ENCODE assay signal across 18 cellular contexts in genomic region chrX:41142130-41142529, GRCh38.
"Had no signal": no experiment of that assay in that cellular context is flagged by ENCODE, and none has a peak within 500 bp of the region (broad histone marks: within the 10 kb centered on the region; RNA-seq: fewer than 3 reads in every experiment).

No MANE protein-coding gene starts in this region.

- H3K36me3 ChIP-seq: colonic mucosa had no signal

- H3K27ac Mint-ChIP-seq: activated T-helper 17 cell treated with anti-CD3 and anti-CD28 coated beads, Interleukin-2, amount 50 U/mL, for 72 hours; stimulated activated memory B cell treated with anti-CD40 and anti-IgM and Interleukin-4, amounts not matched to agents 10 μg/mL and 1 μg/mL and 100 μg/mL, for 72 hours; type B pancreatic cell had no signal

- DNase-seq: activated CD4-positive, alpha-beta T cell treated with anti-CD3 and anti-CD28 coated beads for 48 hours; activated CD4-positive, CD25-positive, alpha-beta regulatory T cell; activated CD8-positive, alpha-beta T cell treated with anti-CD3 and anti-CD28 coated beads for 36 hours; activated naive CD4-positive, alpha-beta T cell; activated T-cell treated with anti-CD3 and anti-CD28 coated beads, Interleukin-2, amount 50 U/mL, for 1 hour; aorta; colonic mucosa; gastrocnemius medialis; head of caudate nucleus; natural killer cell; stimulated activated CD4-positive, alpha-beta T cell treated with anti-CD3 and anti-CD28 coated beads, Interleukin-4, amount 100 ng/mL, for 4 hours; testis had no signal

- H3K4me1 ChIP-seq: colonic mucosa, gastrocnemius medialis, testis had no signal

- H3K4me1 Mint-ChIP-seq: central memory CD8-positive, alpha-beta T cell; natural killer cell; stimulated activated memory B cell treated with anti-CD40 and anti-IgM and Interleukin-4, amounts not matched to agents 10 μg/mL and 1 μg/mL and 100 μg/mL, for 72 hours had no signal

- H3K36me3 Mint-ChIP-seq: natural killer cell had no signal

- H3K4me3 ChIP-seq: colonic mucosa, gastrocnemius medialis, testis had no signal

- H3K27me3 ChIP-seq: colonic mucosa, gastrocnemius medialis, testis had no signal

- H3K9me3 ChIP-seq: colonic mucosa, gastrocnemius medialis, testis had no signal

- H3K4me3 Mint-ChIP-seq: activated CD8-positive, alpha-beta T cell treated with anti-CD3 and anti-CD28 coated beads for 36 hours; activated T-helper 17 cell treated with anti-CD3 and anti-CD28 coated beads, Interleukin-2, amount 50 U/mL, for 72 hours; central memory CD8-positive, alpha-beta T cell; natural killer cell; stimulated activated memory B cell treated with anti-CD40 and anti-IgM and Interleukin-4, amounts not matched to agents 10 μg/mL and 1 μg/mL and 100 μg/mL, for 72 hours; T-helper 2 cell treated with Interferon-gamma antibody and Interleukin-4, amounts not matched to agents 5 μg/mL and 100 μg/mL, for 36 hours; type B pancreatic cell had no signal

- H3K9me3 Mint-ChIP-seq: activated CD8-positive, alpha-beta T cell treated with anti-CD3 and anti-CD28 coated beads for 36 hours; activated T-helper 17 cell treated with anti-CD3 and anti-CD28 coated beads, Interleukin-2, amount 50 U/mL, for 72 hours; central memory CD8-positive, alpha-beta T cell; natural killer cell; stimulated activated memory B cell treated with anti-CD40 and anti-IgM and Interleukin-4, amounts not matched to agents 10 μg/mL and 1 μg/mL and 100 μg/mL, for 72 hours; T-helper 2 cell treated with Interferon-gamma antibody and Interleukin-4, amounts not matched to agents 5 μg/mL and 100 μg/mL, for 36 hours; type B pancreatic cell had no signal

- H3K27me3 Mint-ChIP-seq: activated CD8-positive, alpha-beta T cell treated with anti-CD3 and anti-CD28 coated beads for 36 hours; activated T-helper 17 cell treated with anti-CD3 and anti-CD28 coated beads, Interleukin-2, amount 50 U/mL, for 72 hours; central memory CD8-positive, alpha-beta T cell; stimulated activated memory B cell treated with anti-CD40 and anti-IgM and Interleukin-4, amounts not matched to agents 10 μg/mL and 1 μg/mL and 100 μg/mL, for 72 hours; type B pancreatic cell had no signal

- ATAC-seq: activated CD8-positive, alpha-beta T cell treated with anti-CD3 and anti-CD28 coated beads for 36 hours; activated T-helper 17 cell treated with anti-CD3 and anti-CD28 coated beads, Interleukin-2, amount 50 U/mL, for 72 hours; gastrocnemius medialis; natural killer cell; sciatic nerve; stimulated activated memory B cell treated with anti-CD40 and anti-IgM and Interleukin-4, amounts not matched to agents 10 μg/mL and 1 μg/mL and 100 μg/mL, for 72 hours had no signal

- H3K27ac ChIP-seq: colonic mucosa, testis had no signal
